Comparison of ENCODE assay signal across 18 cellular contexts in the genomic region with DNA sequence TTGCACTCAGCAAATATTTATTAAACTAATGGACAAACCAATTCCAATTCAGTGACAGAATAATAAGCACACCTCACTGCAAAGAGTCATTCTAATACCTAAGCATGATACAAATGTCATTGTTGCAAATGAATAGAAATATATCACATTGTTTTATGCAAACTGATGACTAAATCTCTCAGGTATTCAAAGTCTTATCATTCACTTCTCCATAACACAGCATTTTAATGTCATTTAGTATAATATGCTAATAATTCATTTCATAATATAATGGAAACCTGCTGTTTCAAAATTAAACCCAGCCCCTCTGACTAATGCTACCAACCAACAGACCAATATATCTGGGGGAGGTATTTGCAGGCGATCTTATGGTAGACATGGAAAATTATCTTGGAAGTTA.
"Had no signal": no experiment of that assay in that cellular context is flagged by ENCODE, and none has a peak within 500 bp of the region (broad histone marks: within the 10 kb centered on the region; RNA-seq: fewer than 3 reads in every experiment).

No MANE protein-coding gene starts in this region.

- H3K4me3 ChIP-seq: gastrocnemius medialis, left lung, sigmoid colon had no signal

- H3K27me3 Mint-ChIP-seq: dendritic cell treated with granulocyte-macrophage colony-stimulating factor and Interleukin-4, amounts not matched to agents 40 ng/mL and 50 ng/mL, for 4 days; stimulated activated naive B cell treated with anti-CD40 and anti-IgM and Interleukin-4, amounts not matched to agents 10 μg/mL and 1 μg/mL and 100 μg/mL, for 72 hours; T-cell had no signal

- H3K27ac ChIP-seq: gastrocnemius medialis, left lung had no signal

- H3K4me3 Mint-ChIP-seq: activated CD4-positive, alpha-beta T cell treated with anti-CD3 and anti-CD28 coated beads, Interleukin-2, amount 10 ng/mL, durations not matched to agents 7 days and 5 days; activated T-cell treated with anti-CD3 and anti-CD28 coated beads, Interleukin-2, amount 50 U/mL, for 72 hours; dendritic cell treated with granulocyte-macrophage colony-stimulating factor and Interleukin-4, amounts not matched to agents 40 ng/mL and 50 ng/mL, for 4 days; stimulated activated naive B cell treated with anti-CD40 and anti-IgM and Interleukin-4, amounts not matched to agents 10 μg/mL and 1 μg/mL and 100 μg/mL, for 72 hours; T-cell had no signal

- H3K9me3 Mint-ChIP-seq: activated CD4-positive, alpha-beta T cell treated with anti-CD3 and anti-CD28 coated beads, Interleukin-2, amount 10 ng/mL, durations not matched to agents 7 days and 5 days; stimulated activated naive B cell treated with anti-CD40 and anti-IgM and Interleukin-4, amounts not matched to agents 10 μg/mL and 1 μg/mL and 100 μg/mL, for 72 hours; T-cell had no signal

- H3K27ac Mint-ChIP-seq: activated CD4-positive, alpha-beta T cell treated with anti-CD3 and anti-CD28 coated beads, Interleukin-2, amount 10 ng/mL, durations not matched to agents 7 days and 5 days; activated T-cell treated with anti-CD3 and anti-CD28 coated beads, Interleukin-2, amount 50 U/mL, for 72 hours; dendritic cell treated with granulocyte-macrophage colony-stimulating factor and Interleukin-4, amounts not matched to agents 40 ng/mL and 50 ng/mL, for 4 days; stimulated activated naive B cell treated with anti-CD40 and anti-IgM and Interleukin-4, amounts not matched to agents 10 μg/mL and 1 μg/mL and 100 μg/mL, for 72 hours; T-cell had no signal

- DNase-seq: activated CD4-positive, alpha-beta T cell treated with anti-CD3 and anti-CD28 coated beads, Interleukin-2, amount 10 ng/mL, durations not matched to agents 7 days and 5 days; activated CD8-positive, alpha-beta memory T cell treated with anti-CD3 and anti-CD28 coated beads, Interleukin-2, amount 50 U/mL, for 48 hours; activated effector memory CD4-positive, alpha-beta T cell treated with anti-CD3 and anti-CD28 coated beads, Interleukin-2, amount 50 U/mL, for 16 hours; activated naive CD4-positive, alpha-beta T cell treated with anti-CD3 and anti-CD28 coated beads, Interleukin-2, amount 50 U/mL, for 16 hours; activated T-cell treated with anti-CD3 and anti-CD28 coated beads, Interleukin-2, amount 50 U/mL, for 72 hours; effector memory CD4-positive, alpha-beta T cell; gastrocnemius medialis; head of caudate nucleus; kidney; left lung; midbrain; occipital lobe; posterior cingulate gyrus; sigmoid colon; stimulated activated CD4-positive, alpha-beta T cell treated with anti-CD3 and anti-CD28 coated beads, Interleukin-4, amount 100 ng/mL, for 4 hours; stimulated activated naive B cell treated with anti-CD40 and anti-IgM and Interleukin-4, amounts not matched to agents 10 μg/mL and 1 μg/mL and 100 μg/mL, for 72 hours; T-cell had no signal

- H3K36me3 ChIP-seq: gastrocnemius medialis, left lung, sigmoid colon had no signal

- H3K36me3 Mint-ChIP-seq: stimulated activated naive B cell treated with anti-CD40 and anti-IgM and Interleukin-4, amounts not matched to agents 10 μg/mL and 1 μg/mL and 100 μg/mL, for 72 hours; T-cell had no signal

- H3K27me3 ChIP-seq: gastrocnemius medialis, left lung, sigmoid colon had no signal

- H3K4me1 ChIP-seq: gastrocnemius medialis, left lung had no signal

- H3K4me1 Mint-ChIP-seq: activated CD4-positive, alpha-beta T cell treated with anti-CD3 and anti-CD28 coated beads, Interleukin-2, amount 10 ng/mL, durations not matched to agents 7 days and 5 days; stimulated activated naive B cell treated with anti-CD40 and anti-IgM and Interleukin-4, amounts not matched to agents 10 μg/mL and 1 μg/mL and 100 μg/mL, for 72 hours; T-cell had no signal

- H3K9me3 ChIP-seq: gastrocnemius medialis, left lung, sigmoid colon had no signal

- ATAC-seq: activated T-cell treated with anti-CD3 and anti-CD28 coated beads, Interleukin-2, amount 50 U/mL, for 72 hours; gastrocnemius medialis; left lung; stimulated activated naive B cell treated with anti-CD40 and anti-IgM and Interleukin-4, amounts not matched to agents 10 μg/mL and 1 μg/mL and 100 μg/mL, for 72 hours; T-cell had no signal
